In genomic region chr12:99055294-99055693, GRCh38 we compare ENCODE assay signal across 31 cellular contexts.
"Had no signal": no experiment of that assay in that cellular context is flagged by ENCODE, and none has a peak within 500 bp of the region (broad histone marks: within the 10 kb centered on the region; RNA-seq: fewer than 3 reads in every experiment).

No MANE protein-coding gene starts in this region.

- H3K4me1 Mint-ChIP-seq: activated naive CD4-positive, alpha-beta T cell treated with anti-CD3 and anti-CD28 coated beads, Interleukin-2, amount 50 U/mL, for 24 hours; activated naive CD8-positive, alpha-beta T cell treated with anti-CD3 and anti-CD28 coated beads, Interleukin-2, amount 50 U/mL, for 24 hours; central memory CD8-positive, alpha-beta T cell; endodermal cell; immature natural killer cell; memory B cell; naive thymus-derived CD4-positive, alpha-beta T cell; stimulated activated effector memory CD8-positive, alpha-beta T cell treated with anti-CD3 and anti-CD28 coated beads, Interleukin-12 subunit alpha, Interleukin-12 subunit beta, amount 100 ng/mL, for 72 hours had no signal

- H3K36me3 Mint-ChIP-seq: activated naive CD4-positive, alpha-beta T cell treated with anti-CD3 and anti-CD28 coated beads, Interleukin-2, amount 50 U/mL, for 24 hours; immature natural killer cell; memory B cell; naive thymus-derived CD4-positive, alpha-beta T cell; stimulated activated effector memory CD8-positive, alpha-beta T cell treated with anti-CD3 and anti-CD28 coated beads, Interleukin-12 subunit alpha, Interleukin-12 subunit beta, amount 100 ng/mL, for 72 hours had no signal

- H3K36me3 ChIP-seq: pancreas, prostate gland, sigmoid colon, thoracic aorta had no signal

- H3K4me3 Mint-ChIP-seq: activated CD8-positive, alpha-beta T cell treated with anti-CD3 and anti-CD28 coated beads for 36 hours; activated naive CD4-positive, alpha-beta T cell treated with anti-CD3 and anti-CD28 coated beads, Interleukin-2, amount 50 U/mL, for 24 hours; activated naive CD8-positive, alpha-beta T cell treated with anti-CD3 and anti-CD28 coated beads, Interleukin-2, amount 50 U/mL, for 24 hours; central memory CD8-positive, alpha-beta T cell; dendritic cell treated with granulocyte-macrophage colony-stimulating factor and Interleukin-4, amounts not matched to agents 40 ng/mL and 50 ng/mL, for 4 days; endodermal cell; immature natural killer cell; memory B cell; naive thymus-derived CD4-positive, alpha-beta T cell; stimulated activated effector memory CD8-positive, alpha-beta T cell treated with anti-CD3 and anti-CD28 coated beads, Interleukin-12 subunit alpha, Interleukin-12 subunit beta, amount 100 ng/mL, for 72 hours; stimulated activated naive CD8-positive, alpha-beta T cell treated with anti-CD3 and anti-CD28 coated beads, Interleukin-15, Interleukin-2, amounts not matched to agents 100 ng/mL and 50 ng/mL, for 24 hours had no signal

- H3K27me3 Mint-ChIP-seq: activated CD8-positive, alpha-beta T cell treated with anti-CD3 and anti-CD28 coated beads for 36 hours; activated naive CD4-positive, alpha-beta T cell treated with anti-CD3 and anti-CD28 coated beads, Interleukin-2, amount 50 U/mL, for 24 hours; activated naive CD8-positive, alpha-beta T cell treated with anti-CD3 and anti-CD28 coated beads, Interleukin-2, amount 50 U/mL, for 24 hours; central memory CD8-positive, alpha-beta T cell; memory B cell; stimulated activated naive CD8-positive, alpha-beta T cell treated with anti-CD3 and anti-CD28 coated beads, Interleukin-15, Interleukin-2, amounts not matched to agents 100 ng/mL and 50 ng/mL, for 24 hours had no signal

- H3K4me3 ChIP-seq: pancreas, prostate gland, sigmoid colon, thoracic aorta had no signal

- H3K4me1 ChIP-seq: pancreas, prostate gland, sigmoid colon had no signal

- H3K9me3 ChIP-seq: pancreas, prostate gland, sigmoid colon, thoracic aorta had no signal

- ATAC-seq: activated CD8-positive, alpha-beta T cell treated with anti-CD3 and anti-CD28 coated beads for 36 hours; activated naive CD8-positive, alpha-beta T cell treated with anti-CD3 and anti-CD28 coated beads, Interleukin-2, amount 50 U/mL, for 24 hours; esophagus mucosa; left colon; naive thymus-derived CD4-positive, alpha-beta T cell; pancreas; stimulated activated effector memory CD8-positive, alpha-beta T cell treated with anti-CD3 and anti-CD28 coated beads, Interleukin-12 subunit alpha, Interleukin-12 subunit beta, amount 100 ng/mL, for 72 hours had no signal

- H3K27ac ChIP-seq: pancreas, prostate gland, sigmoid colon, thoracic aorta had no signal

- DNase-seq: activated CD4-positive, alpha-beta T cell treated with anti-CD3 and anti-CD28 coated beads for 1 hour; activated CD4-positive, alpha-beta T cell treated with anti-CD3 and anti-CD28 coated beads, Interleukin-2, amount 50 U/mL, for 1 hour; activated CD8-positive, alpha-beta T cell treated with anti-CD3 and anti-CD28 coated beads for 36 hours; activated naive CD8-positive, alpha-beta T cell treated with anti-CD3 and anti-CD28 coated beads, Interleukin-2, amount 50 U/mL, for 24 hours; activated T-cell treated with anti-CD3 and anti-CD28 coated beads, Interleukin-2, amount 50 U/mL, for 48 hours; amygdala; endodermal cell; foreskin fibroblast; head of caudate nucleus; hippocampal formation; immature natural killer cell; kidney; left colon; midbrain; naive thymus-derived CD4-positive, alpha-beta T cell; pancreas; retina; sigmoid colon; small intestine; stimulated activated CD4-positive, alpha-beta T cell treated with anti-CD3 and anti-CD28 coated beads, Interleukin-4, amount 100 ng/mL, for 24 hours; trophoblast cell had no signal

- H3K9me3 Mint-ChIP-seq: activated CD8-positive, alpha-beta T cell treated with anti-CD3 and anti-CD28 coated beads for 36 hours; activated naive CD4-positive, alpha-beta T cell treated with anti-CD3 and anti-CD28 coated beads, Interleukin-2, amount 50 U/mL, for 24 hours; activated naive CD8-positive, alpha-beta T cell treated with anti-CD3 and anti-CD28 coated beads, Interleukin-2, amount 50 U/mL, for 24 hours; activated T-helper 2 cell treated with anti-CD3 and anti-CD28 coated beads, Interferon-gamma antibody, Interleukin-2, Interleukin-4, amounts not matched to agents 10 μg/mL and 5 μg/mL and 100 μg/mL, durations not matched to agents 14 hours and 24 hours and 36 hours; endodermal cell; stimulated activated naive CD8-positive, alpha-beta T cell treated with anti-CD3 and anti-CD28 coated beads, Interleukin-15, Interleukin-2, amounts not matched to agents 100 ng/mL and 50 ng/mL, for 24 hours had no signal

- H3K27me3 ChIP-seq: pancreas, sigmoid colon had no signal

- H3K27ac Mint-ChIP-seq: activated CD8-positive, alpha-beta T cell treated with anti-CD3 and anti-CD28 coated beads for 36 hours; activated naive CD4-positive, alpha-beta T cell treated with anti-CD3 and anti-CD28 coated beads, Interleukin-2, amount 50 U/mL, for 24 hours; activated naive CD8-positive, alpha-beta T cell treated with anti-CD3 and anti-CD28 coated beads, Interleukin-2, amount 50 U/mL, for 24 hours; activated T-helper 2 cell treated with anti-CD3 and anti-CD28 coated beads, Interferon-gamma antibody, Interleukin-2, Interleukin-4, amounts not matched to agents 10 μg/mL and 5 μg/mL and 100 μg/mL, durations not matched to agents 14 hours and 24 hours and 36 hours; dendritic cell treated with granulocyte-macrophage colony-stimulating factor and Interleukin-4, amounts not matched to agents 40 ng/mL and 50 ng/mL, for 4 days; endodermal cell; immature natural killer cell; memory B cell; naive thymus-derived CD4-positive, alpha-beta T cell; stimulated activated effector memory CD8-positive, alpha-beta T cell treated with anti-CD3 and anti-CD28 coated beads, Interleukin-12 subunit alpha, Interleukin-12 subunit beta, amount 100 ng/mL, for 72 hours; stimulated activated naive CD8-positive, alpha-beta T cell treated with anti-CD3 and anti-CD28 coated beads, Interleukin-15, Interleukin-2, amounts not matched to agents 100 ng/mL and 50 ng/mL, for 24 hours had no signal
